ENCODE assay signal across 1 cellular context in the genomic region with DNA sequence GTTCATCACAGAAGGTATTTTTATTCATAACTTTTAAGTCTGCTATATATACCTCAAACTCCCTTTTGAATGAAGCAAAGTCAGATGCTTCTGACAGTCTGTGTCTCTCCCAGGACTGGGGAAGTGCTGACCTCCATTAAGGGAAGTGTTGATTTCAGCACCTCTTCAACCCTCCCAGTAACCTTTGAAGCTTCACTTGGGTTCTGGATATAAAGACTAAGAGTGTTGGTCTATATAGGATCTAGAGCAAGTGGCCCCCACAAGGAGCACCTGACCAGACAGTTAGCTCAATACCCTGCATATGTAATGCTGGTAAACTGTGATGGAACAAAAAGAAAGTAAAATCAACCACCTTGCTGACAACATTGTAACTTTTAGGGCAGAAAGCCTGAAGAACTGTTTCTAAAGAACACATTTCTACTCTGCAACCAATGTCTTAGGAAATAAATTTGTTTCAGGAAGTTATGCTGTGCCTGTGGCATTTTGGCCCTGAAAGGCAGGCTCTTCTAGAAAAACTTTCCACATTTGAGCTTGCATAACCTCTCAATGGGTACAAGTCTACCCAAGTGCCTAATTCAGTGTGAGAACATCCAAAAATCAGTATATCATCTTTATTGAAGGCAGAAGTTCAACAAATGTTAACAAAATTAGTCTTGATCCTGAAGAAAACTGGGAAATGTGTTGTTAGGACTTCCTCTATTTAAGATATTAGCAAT.
TF ChIP-seq lines count a peak whose summit lies in the region.

No MANE protein-coding gene starts in this region.

TF ChIP-seq in GM12878, 131 proteins besides CTCF, POLR2A, EP300 and RAD21:
- TF ChIP-seq RAD51 (IDR thresholded peaks at IDR 0.05), result peak; percentile 30; the same call in 1 of the 2 replicates
- no peak for TF ChIP-seq HDAC6 (IDR thresholded peaks at IDR 0.05; ENCODE audit: unreplicated experiment)
- peak; percentile 55; the same call in 1 of the 2 replicates for TF ChIP-seq SPI1 (IDR thresholded peaks at IDR 0.05; ENCODE audit: borderline replicate concordance, insufficient read depth, low read depth, low read length)
- no peak for TF ChIP-seq CBX5 (IDR thresholded peaks at IDR 0.05; ENCODE audit: low read depth)
- no peak for TF ChIP-seq ESRRA (IDR thresholded peaks at IDR 0.05; ENCODE audit: low read length)
- TF ChIP-seq RBBP5 (conservative IDR thresholded peaks at IDR 0.05), result no peak
- TF ChIP-seq, protein P1, sequence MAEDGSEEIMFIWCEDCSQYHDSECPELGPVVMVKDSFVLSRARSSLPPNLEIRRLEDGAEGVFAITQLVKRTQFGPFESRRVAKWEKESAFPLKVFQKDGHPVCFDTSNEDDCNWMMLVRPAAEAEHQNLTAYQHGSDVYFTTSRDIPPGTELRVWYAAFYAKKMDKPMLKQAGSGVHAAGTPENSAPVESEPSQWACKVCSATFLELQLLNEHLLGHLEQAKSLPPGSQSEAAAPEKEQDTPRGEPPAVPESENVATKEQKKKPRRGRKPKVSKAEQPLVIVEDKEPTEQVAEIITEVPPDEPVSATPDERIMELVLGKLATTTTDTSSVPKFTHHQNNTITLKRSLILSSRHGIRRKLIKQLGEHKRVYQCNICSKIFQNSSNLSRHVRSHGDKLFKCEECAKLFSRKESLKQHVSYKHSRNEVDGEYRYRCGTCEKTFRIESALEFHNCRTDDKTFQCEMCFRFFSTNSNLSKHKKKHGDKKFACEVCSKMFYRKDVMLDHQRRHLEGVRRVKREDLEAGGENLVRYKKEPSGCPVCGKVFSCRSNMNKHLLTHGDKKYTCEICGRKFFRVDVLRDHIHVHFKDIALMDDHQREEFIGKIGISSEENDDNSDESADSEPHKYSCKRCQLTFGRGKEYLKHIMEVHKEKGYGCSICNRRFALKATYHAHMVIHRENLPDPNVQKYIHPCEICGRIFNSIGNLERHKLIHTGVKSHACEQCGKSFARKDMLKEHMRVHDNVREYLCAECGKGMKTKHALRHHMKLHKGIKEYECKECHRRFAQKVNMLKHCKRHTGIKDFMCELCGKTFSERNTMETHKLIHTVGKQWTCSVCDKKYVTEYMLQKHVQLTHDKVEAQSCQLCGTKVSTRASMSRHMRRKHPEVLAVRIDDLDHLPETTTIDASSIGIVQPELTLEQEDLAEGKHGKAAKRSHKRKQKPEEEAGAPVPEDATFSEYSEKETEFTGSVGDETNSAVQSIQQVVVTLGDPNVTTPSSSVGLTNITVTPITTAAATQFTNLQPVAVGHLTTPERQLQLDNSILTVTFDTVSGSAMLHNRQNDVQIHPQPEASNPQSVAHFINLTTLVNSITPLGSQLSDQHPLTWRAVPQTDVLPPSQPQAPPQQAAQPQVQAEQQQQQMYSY (CRISPR knock-in tag; IDR thresholded peaks at IDR 0.05), result no peak
- TF ChIP-seq, protein P2, sequence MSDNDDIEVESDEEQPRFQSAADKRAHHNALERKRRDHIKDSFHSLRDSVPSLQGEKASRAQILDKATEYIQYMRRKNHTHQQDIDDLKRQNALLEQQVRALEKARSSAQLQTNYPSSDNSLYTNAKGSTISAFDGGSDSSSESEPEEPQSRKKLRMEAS (IDR thresholded peaks at IDR 0.05; ENCODE audit: low read depth, low read length), result 0 out of 2 replicates have a peak, but pooled peaks have one; percentile 7
